10 cellular contexts compared by ENCODE assay signal in genomic region chr11:134949121-134949591, GRCh38.
DNase-seq lines count a peak whose midpoint lies in the region; ATAC-seq and TF ChIP-seq lines count a peak whose summit lies in the region.
"Had no signal": no experiment of that assay in that cellular context is flagged by ENCODE, and none has a peak within 500 bp of the region (broad histone marks: within the 10 kb centered on the region; RNA-seq: fewer than 3 reads in every experiment).

No MANE protein-coding gene starts in this region.

- TF ChIP-seq POLR2A in GM18505 (IDR thresholded peaks at IDR 0.05; ENCODE audit: borderline replicate concordance, extremely low read depth, insufficient read depth, insufficient read length): no peak

- no peaks in the 10 kb centered on the region for H3K4me1 Mint-ChIP-seq in MCF 10A (ENCODE audit: insufficient read depth, unreplicated experiment)
- H3K4me1 Mint-ChIP-seq in CD4-positive, alpha-beta memory T cell: no peaks in the 10 kb centered on the region
- no peaks in the 10 kb centered on the region for H3K4me1 Mint-ChIP-seq in activated T-cell treated with anti-CD3 and anti-CD28 coated beads, Interleukin-2, amount 50 U/mL, for 72 hours (ENCODE audit: low read depth)

- no peaks in the 10 kb centered on the region for H3K36me3 ChIP-seq in upper lobe of right lung
- no peaks in the 10 kb centered on the region for H3K36me3 ChIP-seq in CD4-positive, alpha-beta memory T cell (ENCODE audit: insufficient read depth, low read length)

- no peaks in the 10 kb centered on the region for H3K27me3 Mint-ChIP-seq in MCF 10A (ENCODE audit: insufficient read depth, unreplicated experiment)
- H3K27me3 Mint-ChIP-seq in CD4-positive, alpha-beta memory T cell: peaks cover 8 to 13% of the 10 kb centered on the region in 2 donors
- peaks cover 6% of the 10 kb centered on the region for H3K27me3 Mint-ChIP-seq in activated T-cell treated with anti-CD3 and anti-CD28 coated beads, Interleukin-2, amount 50 U/mL, for 72 hours (ENCODE audit: low read depth)

- TF ChIP-seq CTCF in MCF 10A (IDR thresholded peaks at IDR 0.05; ENCODE audit: unreplicated experiment) (no peak), upper lobe of right lung (IDR thresholded peaks at IDR 0.05) (no peak)

- no peaks in the 10 kb centered on the region for H3K27me3 ChIP-seq in upper lobe of right lung
- no peaks in the 10 kb centered on the region for H3K27me3 ChIP-seq in CD4-positive, alpha-beta memory T cell (ENCODE audit: insufficient read depth, low read length)

- H3K9me3 ChIP-seq in upper lobe of right lung: no peaks in the 10 kb centered on the region
- H3K9me3 ChIP-seq in CD4-positive, alpha-beta memory T cell (ENCODE audit: control insufficient read depth in 1 of 2, low read length in 2 of 2): no peaks in the 10 kb centered on the region

- peaks cover 8% of the 10 kb centered on the region for H3K4me1 ChIP-seq in upper lobe of right lung
- H3K4me1 ChIP-seq in CD4-positive, alpha-beta memory T cell (ENCODE audit: insufficient read depth, low read length): no peaks in the 10 kb centered on the region

- BruUV-seq in MCF 10A (replicated peaks; lab: Mats Ljungman, UMichigan): no TSS peak

- CTCF ChIA-PET in MCF 10A (lab: Yijun Ruan, JAX): interaction anchor here (0.6 to 0.7 kb wide), 3 partner anchors 122 to 688 kb away, joined by 3 read pairs; no protein-coding TSS in a partner anchor
- CTCF ChIA-PET in CD4-positive, alpha-beta memory T cell (lab: Charles Lee; ENCODE audit: partially characterized antibody): no interaction called here

- no peak overlapping the region for H3K4me3 Mint-ChIP-seq in MCF 10A (ENCODE audit: unreplicated experiment)
- no peak overlapping the region for H3K4me3 Mint-ChIP-seq in CD4-positive, alpha-beta memory T cell
- no peak overlapping the region for H3K4me3 Mint-ChIP-seq in activated T-cell treated with anti-CD3 and anti-CD28 coated beads, Interleukin-2, amount 50 U/mL, for 72 hours
- H3K4me3 Mint-ChIP-seq: activated CD8-positive, alpha-beta T cell treated with anti-CD3 and anti-CD28 coated beads for 36 hours had no signal

- no peak overlapping the region for H3K4me3 ChIP-seq in upper lobe of right lung
- no peak overlapping the region for H3K4me3 ChIP-seq in CD4-positive, alpha-beta memory T cell (ENCODE audit: low read length in 2 of 2)

- POLR2A ChIA-PET in MCF 10A (lab: Yijun Ruan, JAX): no interaction called here
- POLR2A ChIA-PET in CD4-positive, alpha-beta memory T cell (lab: Charles Lee; ENCODE audit: partially characterized antibody): no interaction called here

- H3K27ac Mint-ChIP-seq in MCF 10A (ENCODE audit: low read depth, unreplicated experiment): no peak overlapping the region
- H3K27ac Mint-ChIP-seq in CD4-positive, alpha-beta memory T cell: no peak overlapping the region
- H3K27ac Mint-ChIP-seq in activated T-cell treated with anti-CD3 and anti-CD28 coated beads, Interleukin-2, amount 50 U/mL, for 72 hours: no peak overlapping the region
- H3K27ac Mint-ChIP-seq: activated CD8-positive, alpha-beta T cell treated with anti-CD3 and anti-CD28 coated beads for 36 hours had no signal

- peak; percentile 53 for ATAC-seq in upper lobe of right lung
- no peak for ATAC-seq in GM18505 (IDR thresholded peaks at IDR 0.05; ENCODE audit: unreplicated experiment)
- ATAC-seq in activated T-cell treated with anti-CD3 and anti-CD28 coated beads, Interleukin-2, amount 50 U/mL, for 72 hours (replicated peaks in 1 of 2): no peak
- ATAC-seq: activated CD8-positive, alpha-beta T cell treated with anti-CD3 and anti-CD28 coated beads for 36 hours had no signal

- H3K27ac ChIP-seq in upper lobe of right lung: peak overlapping the region; percentile 45
- no peak overlapping the region for H3K27ac ChIP-seq in CD4-positive, alpha-beta memory T cell (ENCODE audit: low read depth, low read length)

- H3K36me3 Mint-ChIP-seq in MCF 10A (ENCODE audit: insufficient read depth, unreplicated experiment): no peaks in the 10 kb centered on the region
- no peaks in the 10 kb centered on the region for H3K36me3 Mint-ChIP-seq in CD4-positive, alpha-beta memory T cell
- no peaks in the 10 kb centered on the region for H3K36me3 Mint-ChIP-seq in activated T-cell treated with anti-CD3 and anti-CD28 coated beads, Interleukin-2, amount 50 U/mL, for 72 hours (ENCODE audit: insufficient read depth in 2 of 2)

- intact Hi-C loops in MCF 10A (cut with micrococcal nuclease) (no loop called here), upper lobe of right lung (cut with DNase I) (no loop called here)
- intact Hi-C loops in CD4-positive, alpha-beta memory T cell (cut with micrococcal nuclease): no loop called here

- peaks cover 27% of the 10 kb centered on the region for H3K9me3 Mint-ChIP-seq in MCF 10A (ENCODE audit: unreplicated experiment)
- no peaks in the 10 kb centered on the region for H3K9me3 Mint-ChIP-seq in CD4-positive, alpha-beta memory T cell
- no peaks in the 10 kb centered on the region for H3K9me3 Mint-ChIP-seq in activated T-cell treated with anti-CD3 and anti-CD28 coated beads, Interleukin-2, amount 50 U/mL, for 72 hours
- H3K9me3 Mint-ChIP-seq: activated CD8-positive, alpha-beta T cell treated with anti-CD3 and anti-CD28 coated beads for 36 hours had no signal

- DNase-seq in HT1080 (ENCODE audit: low read depth): peak; percentile 87
- peak; percentile 92 for DNase-seq in MCF 10A (ENCODE audit: unreplicated experiment)
- DNase-seq in hepatic stellate cell (ENCODE audit: low spot score): peak; percentile 82
- no peak for DNase-seq in upper lobe of right lung
- no peak for DNase-seq in CD4-positive, alpha-beta memory T cell
- no peak for DNase-seq in activated T-cell treated with anti-CD3 and anti-CD28 coated beads, Interleukin-2, amount 50 U/mL, for 72 hours
- DNase-seq: activated CD8-positive, alpha-beta T cell treated with anti-CD3 and anti-CD28 coated beads for 36 hours; NCI-H187 treated with DMSO at 0.1 percent for 48 hours; nucleus accumbens had no signal

Comparison
In these comparisons a context has a peak if more than half of its experiments do, and no peak if none do; other contexts are left out.
1. DNase-seq: peak in HT1080 (single experiment), MCF 10A (single experiment) and hepatic stellate cell (single experiment); none in upper lobe of right lung (single experiment), CD4-positive, alpha-beta memory T cell (0 of 5) and activated T-cell treated with anti-CD3 and anti-CD28 coated beads, Interleukin-2, amount 50 U/mL, for 72 hours (0 of 2).